In the genomic region with DNA sequence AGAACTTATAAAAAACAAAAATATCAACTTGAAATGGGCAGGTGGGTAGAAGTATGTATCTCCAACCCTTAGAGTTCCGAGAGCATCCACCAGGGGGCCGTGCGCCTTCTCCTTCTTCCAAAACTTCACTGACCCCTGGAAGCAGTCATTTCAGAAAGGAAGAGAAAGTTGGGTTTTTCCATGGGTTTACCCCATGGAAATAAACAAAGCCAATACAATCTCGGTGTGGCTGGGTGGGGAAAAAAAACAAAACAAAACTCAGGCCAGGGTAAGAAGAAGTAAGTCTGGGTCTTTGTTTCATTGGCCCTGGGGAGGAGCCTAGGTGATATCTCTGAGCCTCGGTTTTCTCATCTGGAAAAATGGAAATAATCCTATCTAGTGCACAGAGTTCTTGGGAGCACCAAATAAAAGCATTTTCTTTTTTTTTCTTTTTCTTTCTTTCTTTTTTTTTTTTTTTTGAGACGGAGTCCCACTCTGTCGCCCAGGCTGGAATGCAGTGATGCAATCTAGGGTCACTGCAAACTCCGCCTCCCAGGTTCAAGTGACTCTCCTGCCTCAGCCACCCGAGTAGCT, we compare ENCODE assay signal across 8 cellular contexts. TPM values are rescaled to one million over a fixed set of nuclear protein-coding genes. Genes with fewer than 3 reads are reported as not detected.
A peak's percentile ranks its signal among the peaks of the same experiment; 100 is the strongest.
DNase-seq lines count a peak whose midpoint lies in the region; ATAC-seq and TF ChIP-seq lines count a peak whose summit lies in the region.

No MANE protein-coding gene starts in this region.

- 50% methylated on average over 9 of the region's 9 CpGs for WGBS in esophagus muscularis mucosa
- WGBS in transverse colon (ENCODE audit: low coverage in 1 of 2), 2 donors: 43 to 47% methylated on average over 3 to 9 of the region's 9 CpGs

- intact Hi-C loops in esophagus muscularis mucosa (cut with DNase I): no loop called here
- intact Hi-C loops in transverse colon (cut with DNase I; ENCODE audit: low total_unique reads): no loop called here

- no peaks in the 10 kb centered on the region for H3K9me3 ChIP-seq in esophagus muscularis mucosa
- H3K9me3 ChIP-seq in transverse colon: no peaks in the 10 kb centered on the region

- no peak for TF ChIP-seq POLR2A in esophagus muscularis mucosa (IDR thresholded peaks at IDR 0.05; ENCODE audit: low read depth)
- TF ChIP-seq POLR2A in transverse colon (IDR thresholded peaks at IDR 0.05): no peak

- H3K27me3 ChIP-seq in esophagus muscularis mucosa: no peaks in the 10 kb centered on the region
- H3K27me3 ChIP-seq in transverse colon: no peaks in the 10 kb centered on the region

- H3K27ac ChIP-seq in esophagus muscularis mucosa (replicated peaks in 1 of 4) (no peak overlapping the region), transverse colon (no peak overlapping the region)

- ATAC-seq in omental fat pad (ENCODE audit: low FRiP score) (no peak), GM21528 (IDR thresholded peaks at IDR 0.05; ENCODE audit: low FRiP score, unreplicated experiment) (no peak)

- TF ChIP-seq EP300 in esophagus muscularis mucosa (IDR thresholded peaks at IDR 0.05) (no peak), transverse colon (IDR thresholded peaks at IDR 0.05; ENCODE audit: low read depth) (no peak)

- H3K36me3 ChIP-seq in esophagus muscularis mucosa (no peaks in the 10 kb centered on the region), transverse colon (no peaks in the 10 kb centered on the region)

- H3K4me3 ChIP-seq in esophagus muscularis mucosa (no peak overlapping the region), transverse colon (no peak overlapping the region)

- H3K4me1 ChIP-seq in esophagus muscularis mucosa: no peaks in the 10 kb centered on the region
- H3K4me1 ChIP-seq in transverse colon: peaks cover 0 to 5% (median 0%) of the 10 kb centered on the region in 4 donors

- in situ Hi-C loops in transverse colon (cut with MboI; ENCODE audit: low pct_ligation_motif_present in 1 of 4, low pct_unique_long_range_greater_than_20kb in 1 of 4, low sequenced_read_pairs in 3 of 4): no loop called here

- DNase-seq in SHP77 (lab: John Stamatoyannopoulos, UW) (peak; percentile 21 to 31), SHP77 treated with DMSO at 0.1 percent for 48 hours (lab: John Stamatoyannopoulos, UW) (no peak), NCI-H69 (lab: John Stamatoyannopoulos, UW) (peak; percentile 52), esophagus muscularis mucosa (ENCODE audit: extremely low spot score) (no peak), omental fat pad (ENCODE audit: low spot score) (peak; percentile 54), transverse colon (peak; percentile 69)
- DNase-seq in activated CD8-positive, alpha-beta memory T cell treated with anti-CD3 and anti-CD28 coated beads, Interleukin-2, amount 50 U/mL, for 1 hour (ENCODE audit: extremely low read depth): peak; percentile 13

- TF ChIP-seq CTCF in esophagus muscularis mucosa (IDR thresholded peaks at IDR 0.05): peak; percentile 48 to 72 (median 52)
- no peak for TF ChIP-seq CTCF in omental fat pad (IDR thresholded peaks at IDR 0.05)
- TF ChIP-seq CTCF in transverse colon (IDR thresholded peaks at IDR 0.05): peak; percentile 69 to 79 (median 75)

RNA-seq across cellular contexts. Expression of a gene that starts 33.6 kb away (rescaled TPM):
- total RNA-seq in esophagus muscularis mucosa (not detected), omental fat pad (not detected), transverse colon (10 to 100 TPM; 16.5 to 71.4 (median 23.6) TPM)

RNA-seq across cellular contexts. Expression of a gene that starts 40.6 kb away (rescaled TPM):
- 10 to 100 TPM; 18.4 to 32.1 (median 21.8) TPM for total RNA-seq in esophagus muscularis mucosa
- total RNA-seq in omental fat pad: 10 to 100 TPM; 16.8 to 28.7 (median 22.7) TPM
- total RNA-seq in transverse colon: 10 to 100 TPM; 34.7 to 45.4 (median 41.6) TPM

Comparison
In these comparisons a context has a peak if more than half of its experiments do, and no peak if none do; other contexts are left out.
1. DNase-seq: peak in SHP77 (2 of 2), NCI-H69 (single experiment), activated CD8-positive, alpha-beta memory T cell treated with anti-CD3 and anti-CD28 coated beads, Interleukin-2, amount 50 U/mL, for 1 hour (single experiment), omental fat pad (single experiment) and transverse colon (single experiment); none in SHP77 treated with DMSO at 0.1 percent for 48 hours (single experiment) and esophagus muscularis mucosa (single experiment).
2. CTCF ChIP-seq: peak in esophagus muscularis mucosa (3 of 3) and transverse colon (5 of 5); none in omental fat pad (0 of 3).
3. RNA of a gene that starts 33.6 kb away (total RNA-seq): 16.5 to 71.4 TPM in transverse colon; not detected in esophagus muscularis mucosa and not detected in omental fat pad; every median in the first group is over 10 times any median in the second.